Comparison of ENCODE assay signal across 8 cellular contexts in the genomic region with DNA sequence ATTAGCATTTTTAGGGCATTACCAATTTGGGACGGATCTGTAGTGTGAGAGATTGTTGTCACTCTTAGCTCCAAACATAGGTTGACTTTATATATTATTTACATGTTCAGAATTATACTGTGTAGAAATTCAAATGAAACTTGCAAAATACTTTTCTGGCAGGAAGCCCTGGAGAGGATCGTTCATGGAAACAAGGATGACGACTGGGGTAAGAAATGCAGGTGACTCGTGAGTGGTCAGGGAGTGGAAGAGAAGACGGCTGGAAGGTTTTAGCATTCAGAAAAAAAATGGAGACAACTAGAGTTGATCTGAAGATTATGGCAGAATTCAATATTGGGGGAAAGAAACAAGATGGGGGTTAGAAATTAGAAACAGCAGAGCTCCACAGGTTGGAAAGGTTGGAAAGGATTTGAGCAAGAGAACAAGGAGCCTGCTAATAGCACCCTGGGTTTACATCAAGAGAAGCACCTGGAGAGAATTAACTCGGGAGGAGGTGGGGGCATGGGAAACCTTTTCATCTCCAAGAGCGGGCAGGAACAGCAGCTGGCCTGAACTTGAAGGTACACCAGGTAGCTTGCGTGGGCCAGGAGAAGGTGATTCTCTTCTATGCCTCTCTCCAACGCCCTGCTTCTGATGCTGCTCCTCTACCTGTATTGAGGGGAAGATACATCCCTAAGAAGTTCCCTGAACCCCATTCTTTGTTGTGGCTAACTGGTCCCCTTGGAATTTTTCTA. TPM values are rescaled to one million over a fixed set of nuclear protein-coding genes. Genes with fewer than 3 reads are reported as not detected.
DNase-seq lines count a peak whose midpoint lies in the region; ATAC-seq lines count a peak whose summit lies in the region.

No MANE protein-coding gene starts in this region.

- intact Hi-C loops in activated T-helper 1 cell treated with anti-CD3 and anti-CD28 coated beads, Interleukin-12 subunit alpha, Interleukin-12 subunit beta, Interleukin-2, Interleukin-4 antibody, amounts not matched to agents 30 ng/mL and 10 ng/mL and 1 ng/mL, durations not matched to agents 14 hours and 24 hours and 36 hours (cut with micrococcal nuclease), result loop anchor here (1.0 to 5.0 kb wide), 8 partner anchors 11 to 583 kb away; no protein-coding TSS in a partner anchor

- H3K27ac ChIP-seq in stomach smooth muscle (ENCODE audit: low read length), result peak overlapping the region; percentile 94

- no peaks in the 10 kb centered on the region for H3K36me3 Mint-ChIP-seq in T-helper 1 cell treated with Interleukin-12 subunit alpha and Interleukin-12 subunit beta and Interleukin-4 antibody, amounts not matched to agents 30 μg/mL and 1 μg/mL, for 36 hours (ENCODE audit: low read depth)
- H3K36me3 Mint-ChIP-seq in activated T-helper 1 cell treated with anti-CD3 and anti-CD28 coated beads, Interleukin-12 subunit alpha, Interleukin-12 subunit beta, Interleukin-2, Interleukin-4 antibody, amounts not matched to agents 30 ng/mL and 10 ng/mL and 1 ng/mL, durations not matched to agents 14 hours and 24 hours and 36 hours (ENCODE audit: low read depth), result no peaks in the 10 kb centered on the region

- H3K27me3 ChIP-seq in iPS-15b (ENCODE audit: control insufficient read depth, insufficient read depth, low read length), result peaks cover 3% of the 10 kb centered on the region
- no peaks in the 10 kb centered on the region for H3K27me3 ChIP-seq in stomach smooth muscle (ENCODE audit: control insufficient read depth in 1 of 2, insufficient read depth in 2 of 2, low read length in 2 of 2)

- peak overlapping the region; percentile 33 for H3K4me3 Mint-ChIP-seq in T-helper 1 cell treated with Interleukin-12 subunit alpha and Interleukin-12 subunit beta and Interleukin-4 antibody, amounts not matched to agents 30 μg/mL and 1 μg/mL, for 36 hours
- H3K4me3 Mint-ChIP-seq in activated T-helper 1 cell treated with anti-CD3 and anti-CD28 coated beads, Interleukin-12 subunit alpha, Interleukin-12 subunit beta, Interleukin-2, Interleukin-4 antibody, amounts not matched to agents 30 ng/mL and 10 ng/mL and 1 ng/mL, durations not matched to agents 14 hours and 24 hours and 36 hours, result peak overlapping the region; percentile 47

- H3K9me3 ChIP-seq in iPS-15b (ENCODE audit: control insufficient read depth, insufficient read depth, low read length), result no peaks in the 10 kb centered on the region
- no peaks in the 10 kb centered on the region for H3K9me3 ChIP-seq in stomach smooth muscle (ENCODE audit: control insufficient read depth in 2 of 2, low read length in 2 of 2)

- ATAC-seq in GM21786 (IDR thresholded peaks at IDR 0.05; ENCODE audit: unreplicated experiment) (no peak), HG03442 (IDR thresholded peaks at IDR 0.05; ENCODE audit: unreplicated experiment) (no peak)

- H3K4me3 ChIP-seq in iPS-15b (ENCODE audit: low read depth, low read length), result peak overlapping the region; percentile 43
- peak overlapping the region; percentile 77 to 80 for H3K4me3 ChIP-seq in stomach smooth muscle (ENCODE audit: low read length in 2 of 2)

- H3K9ac ChIP-seq in iPS-15b (ENCODE audit: low read depth, low read length) (no peak overlapping the region), stomach smooth muscle (ENCODE audit: low read length in 2 of 2) (peak overlapping the region; percentile 66 to 81)

- no peaks in the 10 kb centered on the region for H3K27me3 Mint-ChIP-seq in T-helper 1 cell treated with Interleukin-12 subunit alpha and Interleukin-12 subunit beta and Interleukin-4 antibody, amounts not matched to agents 30 μg/mL and 1 μg/mL, for 36 hours (ENCODE audit: low read depth)
- no peaks in the 10 kb centered on the region for H3K27me3 Mint-ChIP-seq in activated T-helper 1 cell treated with anti-CD3 and anti-CD28 coated beads, Interleukin-12 subunit alpha, Interleukin-12 subunit beta, Interleukin-2, Interleukin-4 antibody, amounts not matched to agents 30 ng/mL and 10 ng/mL and 1 ng/mL, durations not matched to agents 14 hours and 24 hours and 36 hours (ENCODE audit: insufficient read depth)

- H3K27ac Mint-ChIP-seq in T-helper 1 cell treated with Interleukin-12 subunit alpha and Interleukin-12 subunit beta and Interleukin-4 antibody, amounts not matched to agents 30 μg/mL and 1 μg/mL, for 36 hours, result peak overlapping the region; percentile 22
- H3K27ac Mint-ChIP-seq in activated T-helper 1 cell treated with anti-CD3 and anti-CD28 coated beads, Interleukin-12 subunit alpha, Interleukin-12 subunit beta, Interleukin-2, Interleukin-4 antibody, amounts not matched to agents 30 ng/mL and 10 ng/mL and 1 ng/mL, durations not matched to agents 14 hours and 24 hours and 36 hours, result peak overlapping the region; percentile 66

- H3K4me1 ChIP-seq in iPS-15b (ENCODE audit: control insufficient read depth, insufficient read depth, low read length), result peaks cover 7% of the 10 kb centered on the region
- peaks cover 22% of the 10 kb centered on the region for H3K4me1 ChIP-seq in stomach smooth muscle (ENCODE audit: control insufficient read depth, insufficient read depth, low read length)

- DNase-seq in T-helper 1 cell (no peak), NCI-H1930 (lab: John Stamatoyannopoulos, UW) (no peak)
- DNase-seq in activated T-helper 1 cell treated with anti-CD3 and anti-CD28 coated beads, Interleukin-12 subunit alpha, Interleukin-12 subunit beta, Interleukin-2, Interleukin-4 antibody, amounts not matched to agents 30 ng/mL and 10 ng/mL and 1 ng/mL, durations not matched to agents 14 hours and 24 hours and 36 hours (ENCODE audit: low spot score), result no peak

- no peaks in the 10 kb centered on the region for H3K36me3 ChIP-seq in iPS-15b (ENCODE audit: control insufficient read depth, insufficient read depth, low read length)
- H3K36me3 ChIP-seq in stomach smooth muscle (ENCODE audit: control insufficient read depth in 2 of 2, insufficient read depth in 2 of 2, low read length in 2 of 2), result no peaks in the 10 kb centered on the region

- peaks cover 43% of the 10 kb centered on the region for H3K4me1 Mint-ChIP-seq in T-helper 1 cell treated with Interleukin-12 subunit alpha and Interleukin-12 subunit beta and Interleukin-4 antibody, amounts not matched to agents 30 μg/mL and 1 μg/mL, for 36 hours (ENCODE audit: low read depth)
- peaks cover 62% of the 10 kb centered on the region for H3K4me1 Mint-ChIP-seq in activated T-helper 1 cell treated with anti-CD3 and anti-CD28 coated beads, Interleukin-12 subunit alpha, Interleukin-12 subunit beta, Interleukin-2, Interleukin-4 antibody, amounts not matched to agents 30 ng/mL and 10 ng/mL and 1 ng/mL, durations not matched to agents 14 hours and 24 hours and 36 hours (ENCODE audit: low read depth)

- H3K9me3 Mint-ChIP-seq in T-helper 1 cell treated with Interleukin-12 subunit alpha and Interleukin-12 subunit beta and Interleukin-4 antibody, amounts not matched to agents 30 μg/mL and 1 μg/mL, for 36 hours, result no peaks in the 10 kb centered on the region
- H3K9me3 Mint-ChIP-seq in activated T-helper 1 cell treated with anti-CD3 and anti-CD28 coated beads, Interleukin-12 subunit alpha, Interleukin-12 subunit beta, Interleukin-2, Interleukin-4 antibody, amounts not matched to agents 30 ng/mL and 10 ng/mL and 1 ng/mL, durations not matched to agents 14 hours and 24 hours and 36 hours, result no peaks in the 10 kb centered on the region

RNA-seq across cellular contexts. Expression of a gene that starts 37.0 kb away (rescaled TPM):
- total RNA-seq in activated T-helper 1 cell treated with anti-CD3 and anti-CD28 coated beads, Interleukin-12 subunit alpha, Interleukin-12 subunit beta, Interleukin-2, Interleukin-4 antibody, amounts not matched to agents 30 ng/mL and 10 ng/mL and 1 ng/mL, durations not matched to agents 14 hours and 24 hours and 36 hours, result 17.2 and 18.3 TPM in 2 replicates
